1 cellular context compared by ENCODE assay signal in genomic region chr3:40572588-40572987, GRCh38.
TF ChIP-seq lines count a peak whose summit lies in the region.

No MANE protein-coding gene starts in this region.

TF ChIP-seq in WTC11, 78 proteins besides CTCF, POLR2A, EP300 and RAD21 (continued from another document):
- TF ChIP-seq, protein P1, sequence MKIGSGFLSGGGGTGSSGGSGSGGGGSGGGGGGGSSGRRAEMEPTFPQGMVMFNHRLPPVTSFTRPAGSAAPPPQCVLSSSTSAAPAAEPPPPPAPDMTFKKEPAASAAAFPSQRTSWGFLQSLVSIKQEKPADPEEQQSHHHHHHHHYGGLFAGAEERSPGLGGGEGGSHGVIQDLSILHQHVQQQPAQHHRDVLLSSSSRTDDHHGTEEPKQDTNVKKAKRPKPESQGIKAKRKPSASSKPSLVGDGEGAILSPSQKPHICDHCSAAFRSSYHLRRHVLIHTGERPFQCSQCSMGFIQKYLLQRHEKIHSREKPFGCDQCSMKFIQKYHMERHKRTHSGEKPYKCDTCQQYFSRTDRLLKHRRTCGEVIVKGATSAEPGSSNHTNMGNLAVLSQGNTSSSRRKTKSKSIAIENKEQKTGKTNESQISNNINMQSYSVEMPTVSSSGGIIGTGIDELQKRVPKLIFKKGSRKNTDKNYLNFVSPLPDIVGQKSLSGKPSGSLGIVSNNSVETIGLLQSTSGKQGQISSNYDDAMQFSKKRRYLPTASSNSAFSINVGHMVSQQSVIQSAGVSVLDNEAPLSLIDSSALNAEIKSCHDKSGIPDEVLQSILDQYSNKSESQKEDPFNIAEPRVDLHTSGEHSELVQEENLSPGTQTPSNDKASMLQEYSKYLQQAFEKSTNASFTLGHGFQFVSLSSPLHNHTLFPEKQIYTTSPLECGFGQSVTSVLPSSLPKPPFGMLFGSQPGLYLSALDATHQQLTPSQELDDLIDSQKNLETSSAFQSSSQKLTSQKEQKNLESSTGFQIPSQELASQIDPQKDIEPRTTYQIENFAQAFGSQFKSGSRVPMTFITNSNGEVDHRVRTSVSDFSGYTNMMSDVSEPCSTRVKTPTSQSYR (CRISPR knock-in tag; IDR thresholded peaks at IDR 0.05): no peak
- TF ChIP-seq E2F5 (CRISPR knock-in tag; IDR thresholded peaks at IDR 0.05) (no peak), ZNF416 (CRISPR knock-in tag; IDR thresholded peaks at IDR 0.05) (no peak), ZSCAN18 (CRISPR knock-in tag; IDR thresholded peaks at IDR 0.05) (no peak), MXD4 (CRISPR knock-in tag; IDR thresholded peaks at IDR 0.05; ENCODE audit: borderline replicate concordance) (no peak), ZNF263 (CRISPR knock-in tag; IDR thresholded peaks at IDR 0.05; ENCODE audit: low read depth) (no peak), NR3C1 (CRISPR knock-in tag; conservative IDR thresholded peaks at IDR 0.05; ENCODE audit: low read depth) (no peak), AFF4 (CRISPR knock-in tag; IDR thresholded peaks at IDR 0.05; ENCODE audit: borderline replicate concordance) (no peak), CDX4 (CRISPR knock-in tag; IDR thresholded peaks at IDR 0.05; ENCODE audit: borderline replicate concordance) (no peak), KAT7 (CRISPR knock-in tag; IDR thresholded peaks at IDR 0.05; ENCODE audit: borderline replicate concordance) (no peak), NR2C2 (CRISPR knock-in tag; IDR thresholded peaks at IDR 0.05) (no peak), ZNF317 (CRISPR knock-in tag; IDR thresholded peaks at IDR 0.05; ENCODE audit: borderline replicate concordance, low read depth) (no peak), EMX1 (CRISPR knock-in tag; IDR thresholded peaks at IDR 0.05) (no peak), IRF2 (CRISPR knock-in tag; IDR thresholded peaks at IDR 0.05; ENCODE audit: borderline replicate concordance, low read depth) (no peak)
- TF ChIP-seq, protein P2, sequence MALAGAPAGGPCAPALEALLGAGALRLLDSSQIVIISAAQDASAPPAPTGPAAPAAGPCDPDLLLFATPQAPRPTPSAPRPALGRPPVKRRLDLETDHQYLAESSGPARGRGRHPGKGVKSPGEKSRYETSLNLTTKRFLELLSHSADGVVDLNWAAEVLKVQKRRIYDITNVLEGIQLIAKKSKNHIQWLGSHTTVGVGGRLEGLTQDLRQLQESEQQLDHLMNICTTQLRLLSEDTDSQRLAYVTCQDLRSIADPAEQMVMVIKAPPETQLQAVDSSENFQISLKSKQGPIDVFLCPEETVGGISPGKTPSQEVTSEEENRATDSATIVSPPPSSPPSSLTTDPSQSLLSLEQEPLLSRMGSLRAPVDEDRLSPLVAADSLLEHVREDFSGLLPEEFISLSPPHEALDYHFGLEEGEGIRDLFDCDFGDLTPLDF (CRISPR knock-in tag; IDR thresholded peaks at IDR 0.05): no peak
- TF ChIP-seq, protein P3, sequence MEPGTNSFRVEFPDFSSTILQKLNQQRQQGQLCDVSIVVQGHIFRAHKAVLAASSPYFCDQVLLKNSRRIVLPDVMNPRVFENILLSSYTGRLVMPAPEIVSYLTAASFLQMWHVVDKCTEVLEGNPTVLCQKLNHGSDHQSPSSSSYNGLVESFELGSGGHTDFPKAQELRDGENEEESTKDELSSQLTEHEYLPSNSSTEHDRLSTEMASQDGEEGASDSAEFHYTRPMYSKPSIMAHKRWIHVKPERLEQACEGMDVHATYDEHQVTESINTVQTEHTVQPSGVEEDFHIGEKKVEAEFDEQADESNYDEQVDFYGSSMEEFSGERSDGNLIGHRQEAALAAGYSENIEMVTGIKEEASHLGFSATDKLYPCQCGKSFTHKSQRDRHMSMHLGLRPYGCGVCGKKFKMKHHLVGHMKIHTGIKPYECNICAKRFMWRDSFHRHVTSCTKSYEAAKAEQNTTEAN (CRISPR knock-in tag; IDR thresholded peaks at IDR 0.05): no peak
- TF ChIP-seq, protein P4, sequence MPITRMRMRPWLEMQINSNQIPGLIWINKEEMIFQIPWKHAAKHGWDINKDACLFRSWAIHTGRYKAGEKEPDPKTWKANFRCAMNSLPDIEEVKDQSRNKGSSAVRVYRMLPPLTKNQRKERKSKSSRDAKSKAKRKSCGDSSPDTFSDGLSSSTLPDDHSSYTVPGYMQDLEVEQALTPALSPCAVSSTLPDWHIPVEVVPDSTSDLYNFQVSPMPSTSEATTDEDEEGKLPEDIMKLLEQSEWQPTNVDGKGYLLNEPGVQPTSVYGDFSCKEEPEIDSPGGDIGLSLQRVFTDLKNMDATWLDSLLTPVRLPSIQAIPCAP (CRISPR knock-in tag; IDR thresholded peaks at IDR 0.05): no peak
